Comparison of ENCODE assay signal across 13 cellular contexts in genomic region chr7:1769286-1770200, GRCh38.
DNase-seq lines count a peak whose midpoint lies in the region; ATAC-seq and TF ChIP-seq lines count a peak whose summit lies in the region.
"Had no signal": no experiment of that assay in that cellular context is flagged by ENCODE, and none has a peak within 500 bp of the region (broad histone marks: within the 10 kb centered on the region; RNA-seq: fewer than 3 reads in every experiment).

No MANE protein-coding gene starts in this region.

- DNase-seq in cardiac septum (ENCODE audit: low spot score) (peak; percentile 36), Right ventricle myocardium superior (no peak), mesenteric fat pad (ENCODE audit: low spot score) (peak; percentile 81), testis (no peak), T1000 (lab: John Stamatoyannopoulos, UW) (no peak), amniotic stem cell (lab: John Stamatoyannopoulos, UW) (no peak)
- DNase-seq in stimulated activated naive CD4-positive, alpha-beta T cell (lab: John Stamatoyannopoulos, UW): no peak
- DNase-seq: BE2C, DMS79, H9 had no signal

- intact Hi-C loops in cardiac septum (cut with DNase I): no loop called here
- intact Hi-C loops in Right ventricle myocardium superior (cut with DNase I): loop anchor here (5.0 kb wide), 1 partner anchor 187 kb away; no protein-coding TSS in a partner anchor
- intact Hi-C loops in testis (cut with DNase I; ENCODE audit: low total_unique reads): no loop called here

- no peaks in the 10 kb centered on the region for H3K9me3 ChIP-seq in testis
- H3K9me3 ChIP-seq: BE2C had no signal

- ATAC-seq in Right ventricle myocardium superior (ENCODE audit: poor library complexity): no peak
- ATAC-seq: GM12878 had no signal

- H3K36me3 ChIP-seq in testis (ENCODE audit: low read depth, missing control alignments): no peaks in the 10 kb centered on the region
- H3K36me3 ChIP-seq: BE2C had no signal

- WGBS in testis, 2 donors: 64 to 82% methylated on average over 46 to 54 of the region's 54 CpGs

- no peak overlapping the region for H3K27ac ChIP-seq in testis
- H3K27ac ChIP-seq: C4-2B had no signal

- H3K4me3 ChIP-seq in testis: peak overlapping the region; percentile 26 to 43
- H3K4me3 ChIP-seq: GM12878, GM23338 had no signal

- TF ChIP-seq CTCF in testis (IDR thresholded peaks at IDR 0.05): no peak

- no peaks in the 10 kb centered on the region for H3K4me1 ChIP-seq in testis
- H3K4me1 ChIP-seq: BE2C had no signal

- no peak for TF ChIP-seq POLR2A in testis (IDR thresholded peaks at IDR 0.05)

- no peaks in the 10 kb centered on the region for H3K27me3 ChIP-seq in testis
- H3K27me3 ChIP-seq: BE2C had no signal

Comparison
In these comparisons a context has a peak if more than half of its experiments do, and no peak if none do; other contexts are left out.
1. DNase-seq: peak in cardiac septum (single experiment) and mesenteric fat pad (single experiment); none in Right ventricle myocardium superior (single experiment), testis (single experiment), stimulated activated naive CD4-positive, alpha-beta T cell (0 of 6), T1000 (single experiment) and amniotic stem cell (single experiment).